In genomic region chr7:102695153-102695552, GRCh38 we compare ENCODE assay signal across 12 cellular contexts. TPM values are rescaled to one million over a fixed set of nuclear protein-coding genes. Genes with fewer than 3 reads are reported as not detected.
A peak's percentile ranks its signal among the peaks of the same experiment; 100 is the strongest.
DNase-seq lines count a peak whose midpoint lies in the region; ATAC-seq, FAIRE-seq and TF ChIP-seq lines count a peak whose summit lies in the region.
"Not testable (repeated sequence)": the region's sequence is repeated elsewhere in the genome, so short reads cannot be mapped to it uniquely, and the experiment has no call there.
"Had no signal": no experiment of that assay in that cellular context is flagged by ENCODE, and none has a peak within 500 bp of the region (broad histone marks: within the 10 kb centered on the region; RNA-seq: fewer than 3 reads in every experiment).

No MANE protein-coding gene starts in this region.

- not testable (repeated sequence) for H3K9me3 ChIP-seq in A549

- peak; percentile 92 for FAIRE-seq in A549 (lab: Jason Lieb, UNC)

- 21% methylated on average over 2 of the region's 3 CpGs for WGBS in A549 (ENCODE audit: missing lambda C conversion rate)

- H3K4me1 ChIP-seq in A549 = not testable (repeated sequence)

- TF ChIP-seq EP300 in A549 (IDR thresholded peaks at IDR 0.05) = not testable (repeated sequence)

- DNase-seq in A549 (ENCODE audit: low read depth in 1 of 2, low spot score in 1 of 2); activated CD4-positive, alpha-beta T cell treated with anti-CD3 and anti-CD28 coated beads for 36 hours: not testable (repeated sequence)

- ATAC-seq in A549 = not testable (repeated sequence)
- ATAC-seq in GM18520 (IDR thresholded peaks at IDR 0.05; ENCODE audit: unreplicated experiment) = peak; percentile 45
- peak; percentile 78 for ATAC-seq in GM19043 (IDR thresholded peaks at IDR 0.05; ENCODE audit: low read depth, unreplicated experiment)
- peak; percentile 58 for ATAC-seq in GM21528 (IDR thresholded peaks at IDR 0.05; ENCODE audit: low FRiP score, unreplicated experiment)
- peak; percentile 64 for ATAC-seq in HG02642 (IDR thresholded peaks at IDR 0.05; ENCODE audit: poor library complexity, unreplicated experiment)
- ATAC-seq in HG03097 (IDR thresholded peaks at IDR 0.05; ENCODE audit: low FRiP score, unreplicated experiment) = peak; percentile 60
- peak; percentile 60 for ATAC-seq in HG03442 (IDR thresholded peaks at IDR 0.05; ENCODE audit: unreplicated experiment)
- peak; percentile 16 for ATAC-seq in activated CD4-positive, alpha-beta T cell treated with anti-CD3 and anti-CD28 coated beads for 36 hours

- not testable (repeated sequence) for H3K4me3 Mint-ChIP-seq in activated CD4-positive, alpha-beta T cell treated with anti-CD3 and anti-CD28 coated beads for 36 hours

- not testable (repeated sequence) for TF ChIP-seq POLR2A in A549 (IDR thresholded peaks at IDR 0.05; ENCODE audit: low read length)

- POLR2A ChIA-PET in A549 (lab: Yijun Ruan, JAX); activated CD4-positive, alpha-beta T cell treated with anti-CD3 and anti-CD28 coated beads for 36 hours (lab: Charles Lee): not testable (repeated sequence)

- not testable (repeated sequence) for H3K4me1 Mint-ChIP-seq in activated CD4-positive, alpha-beta T cell treated with anti-CD3 and anti-CD28 coated beads for 36 hours

- H3K9me3 Mint-ChIP-seq in activated CD4-positive, alpha-beta T cell treated with anti-CD3 and anti-CD28 coated beads for 36 hours (ENCODE audit: low read depth) = not testable (repeated sequence)

- H3K27ac ChIP-seq in A549 = not testable (repeated sequence)

- not testable (repeated sequence) for H3K4me3 ChIP-seq in A549

- intact Hi-C loops in activated CD4-positive, alpha-beta T cell treated with anti-CD3 and anti-CD28 coated beads for 36 hours (cut with DNase I, micrococcal nuclease) = not testable (repeated sequence)

- not testable (repeated sequence) for TF ChIP-seq RAD21 in A549 (conservative IDR thresholded peaks at IDR 0.05 in 1 of 2, IDR thresholded peaks at IDR 0.05 in 1 of 2)

- H3K27ac Mint-ChIP-seq in activated CD4-positive, alpha-beta T cell treated with anti-CD3 and anti-CD28 coated beads for 36 hours = not testable (repeated sequence)

- H3K36me3 Mint-ChIP-seq in activated CD4-positive, alpha-beta T cell treated with anti-CD3 and anti-CD28 coated beads for 36 hours (ENCODE audit: low read depth) = not testable (repeated sequence)

- not testable (repeated sequence) for H3K4me2 ChIP-seq in A549

- not testable (repeated sequence) for H3K27me3 Mint-ChIP-seq in activated CD4-positive, alpha-beta T cell treated with anti-CD3 and anti-CD28 coated beads for 36 hours

- not testable (repeated sequence) for TF ChIP-seq CTCF in A549 (IDR thresholded peaks at IDR 0.05)

- CTCF ChIA-PET in A549 (lab: Yijun Ruan, JAX); activated CD4-positive, alpha-beta T cell treated with anti-CD3 and anti-CD28 coated beads for 36 hours (lab: Charles Lee): not testable (repeated sequence)

RNA-seq across cellular contexts. Expression of gene POLR2J2, which starts 23.7 kb away (rescaled TPM):
- polyA plus RNA-seq in A549 (2011; rRNA removed) (1.3 and 3.0 TPM in 2 replicates), A549 (2017; fragmentation: RNase III; extraction: RNeasy Plus Mini Kit Qiagen cat#74134 plus additional on column Dnase treatment) (0.19 to 0.53 TPM (median 0.43 TPM) in 3 replicates)
- 0.22 and 0.34 TPM in 2 replicates for polyA plus RNA-seq in A549 (2012; cell fraction: cytosol; rRNA removed)
- polyA plus RNA-seq in A549 (2012; cell fraction: nucleus; rRNA removed) = 1.5 and 1.6 TPM in 2 replicates
- polyA minus RNA-seq in A549 (2011; rRNA and poly(A)+ RNA removed) = 2.8 and 4.1 TPM in 2 replicates
- total RNA-seq in activated CD4-positive, alpha-beta T cell treated with anti-CD3 and anti-CD28 coated beads for 36 hours = 10 to 100 TPM; 20.0 to 38.2 TPM

RNA-seq across cellular contexts. Expression of gene SPDYE2B, which starts 45.0 kb away (rescaled TPM):
- polyA plus RNA-seq in A549 (2011; rRNA removed) (not detected in 2 replicates), A549 (2017; fragmentation: RNase III; extraction: RNeasy Plus Mini Kit Qiagen cat#74134 plus additional on column Dnase treatment) (not detected in 3 replicates)
- not detected in 2 replicates for polyA plus RNA-seq in A549 (2012; cell fraction: cytosol; rRNA removed)
- not detected in 2 replicates for polyA plus RNA-seq in A549 (2012; cell fraction: nucleus; rRNA removed)
- not detected in 2 replicates for polyA minus RNA-seq in A549 (2011; rRNA and poly(A)+ RNA removed)
- not detected for total RNA-seq in activated CD4-positive, alpha-beta T cell treated with anti-CD3 and anti-CD28 coated beads for 36 hours
- total RNA-seq: H1; HFFc6; SJCRH30; T-helper 2 cell treated with Interferon-gamma antibody and Interleukin-4, amounts not matched to agents 100 ng/mL and 5 ng/mL, for 36 hours had no signal
- polyA plus RNA-seq: H1 had no signal

RNA-seq across cellular contexts. Expression of gene UPK3BL1, which starts 52.6 kb away (rescaled TPM):
- polyA plus RNA-seq in A549 (2011; rRNA removed) (17.4 and 19.4 TPM in 2 replicates), A549 (2017; fragmentation: RNase III; extraction: RNeasy Plus Mini Kit Qiagen cat#74134 plus additional on column Dnase treatment) (7.9 to 10.2 TPM (median 8.2 TPM) in 3 replicates)
- 18.7 and 27.7 TPM in 2 replicates for polyA plus RNA-seq in A549 (2012; cell fraction: cytosol; rRNA removed)
- 149 and 158 TPM in 2 replicates for polyA plus RNA-seq in A549 (2012; cell fraction: nucleus; rRNA removed)
- polyA minus RNA-seq in A549 (2011; rRNA and poly(A)+ RNA removed) = 11.0 and 11.9 TPM in 2 replicates
- total RNA-seq in activated CD4-positive, alpha-beta T cell treated with anti-CD3 and anti-CD28 coated beads for 36 hours = 1 to 10 TPM in 1 of 2 experiments, not detected in 1; 4.0 TPM

RNA-seq across cellular contexts. Expression of gene FAM185A, which starts 53.6 kb away (rescaled TPM):
- polyA plus RNA-seq in A549 (2011; rRNA removed) (6.9 and 9.1 TPM in 2 replicates), A549 (2017; fragmentation: RNase III; extraction: RNeasy Plus Mini Kit Qiagen cat#74134 plus additional on column Dnase treatment) (7.4 to 8.1 TPM (median 7.5 TPM) in 3 replicates)
- polyA plus RNA-seq in A549 (2012; cell fraction: cytosol; rRNA removed) = 10.3 and 10.8 TPM in 2 replicates
- 15.9 and 16.9 TPM in 2 replicates for polyA plus RNA-seq in A549 (2012; cell fraction: nucleus; rRNA removed)
- 8.9 and 9.7 TPM in 2 replicates for polyA minus RNA-seq in A549 (2011; rRNA and poly(A)+ RNA removed)
- 1 to 10 TPM; 7.9 to 8.8 TPM for total RNA-seq in activated CD4-positive, alpha-beta T cell treated with anti-CD3 and anti-CD28 coated beads for 36 hours
